ENCODE assay signal across 9 cellular contexts in the genomic region with DNA sequence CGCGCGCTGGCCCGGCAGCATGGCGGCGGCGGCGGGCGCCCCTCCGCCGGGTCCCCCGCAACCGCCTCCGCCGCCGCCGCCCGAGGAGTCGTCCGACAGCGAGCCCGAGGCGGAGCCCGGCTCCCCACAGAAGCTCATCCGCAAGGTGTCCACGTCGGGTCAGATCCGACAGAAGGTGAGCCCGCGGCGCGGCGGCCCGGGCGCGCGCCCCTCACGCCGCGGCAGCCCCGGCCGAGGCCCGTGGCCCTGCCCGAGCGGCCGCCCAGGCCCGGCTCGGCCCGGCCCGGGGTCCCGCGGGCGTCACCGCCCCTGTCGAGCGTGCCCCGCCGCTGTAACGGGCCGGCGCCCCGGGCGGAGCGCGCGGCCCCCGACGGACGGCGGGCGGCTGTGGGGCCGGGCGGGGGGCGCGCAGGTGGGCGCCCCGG. TPM values are rescaled to one million over a fixed set of nuclear protein-coding genes. Genes with fewer than 3 reads are reported as not detected.
DNase-seq lines count a peak whose midpoint lies in the region; ATAC-seq and TF ChIP-seq lines count a peak whose summit lies in the region.
"Had no signal": no experiment of that assay in that cellular context is flagged by ENCODE, and none has a peak within 500 bp of the region (broad histone marks: within the 10 kb centered on the region; RNA-seq: fewer than 3 reads in every experiment).

No MANE protein-coding gene starts in this region.

- H3K27me3 ChIP-seq in body of pancreas (no peaks in the 10 kb centered on the region), neural cell (ENCODE audit: insufficient read depth, low read depth, low read length) (peaks cover 3% of the 10 kb centered on the region)

- TF ChIP-seq EP300 in neural cell (conservative IDR thresholded peaks at IDR 0.05; ENCODE audit: poor library complexity, severe bottlenecking), result no peak

- H3K4me3 ChIP-seq in body of pancreas, result no peak overlapping the region
- peak overlapping the region; percentile 85 for H3K4me3 ChIP-seq in neural cell (ENCODE audit: low read length)

- H3K9me3 ChIP-seq in body of pancreas, result no peaks in the 10 kb centered on the region
- no peaks in the 10 kb centered on the region for H3K9me3 ChIP-seq in neural cell (ENCODE audit: low read length)

- H3K4me1 ChIP-seq in body of pancreas, result peaks cover 23% of the 10 kb centered on the region

- H3K9ac ChIP-seq in neural cell (ENCODE audit: low read length), result peak overlapping the region; percentile 47

- TF ChIP-seq CTCF in body of pancreas (IDR thresholded peaks at IDR 0.05) (no peak), neural cell (IDR thresholded peaks at IDR 0.05; ENCODE audit: poor library complexity, severe bottlenecking) (no peak)

- H3K4me2 ChIP-seq in neural cell (ENCODE audit: low read length), result no peak overlapping the region

- H3K36me3 ChIP-seq in body of pancreas (replicated peaks in 1 of 2; ENCODE audit: insufficient read depth in 1 of 2, low read depth in 2 of 2) (no peaks in the 10 kb centered on the region), neural cell (ENCODE audit: insufficient read depth, low read length) (no peaks in the 10 kb centered on the region)

- TF ChIP-seq RAD21 in neural cell (conservative IDR thresholded peaks at IDR 0.05), result no peak

- H3K27ac ChIP-seq in body of pancreas (no peak overlapping the region), neural cell (ENCODE audit: low read length) (no peak overlapping the region)

- TF ChIP-seq POLR2A in body of pancreas (IDR thresholded peaks at IDR 0.05), result no peak

- no peaks in the 10 kb centered on the region for H3F3A ChIP-seq in neural cell (ENCODE audit: insufficient read depth, low read length, poor library complexity, severe bottlenecking)

- DNase-seq in NCI-H1436 (lab: John Stamatoyannopoulos, UW) (peak; percentile 36), NCI-H1436 treated with DMSO at 0.1 percent for 48 hours (lab: John Stamatoyannopoulos, UW) (no peak), body of pancreas (no peak), T-helper 2 cell (no peak), SW480 (ENCODE audit: low spot score) (no peak)

- peaks cover 16% of the 10 kb centered on the region for H3K79me2 ChIP-seq in neural cell (replicated peaks; ENCODE audit: insufficient read depth, low read length)

- 2% methylated on average over 13 of the region's 77 CpGs; no CpG with 5 or more reads in 1 of the 2 donors for WGBS in body of pancreas, 2 donors

- ATAC-seq in HG03064 (IDR thresholded peaks at IDR 0.05; ENCODE audit: low read depth, unreplicated experiment) (peak; percentile 34), body of pancreas (peak; percentile 41), GM18517 (IDR thresholded peaks at IDR 0.05; ENCODE audit: unreplicated experiment) (no peak)

- H3K9me2 ChIP-seq in neural cell (ENCODE audit: insufficient read depth, low read length), result no peaks in the 10 kb centered on the region

- H2AFZ ChIP-seq in neural cell (ENCODE audit: low read depth, low read length), result no peak overlapping the region

- intact Hi-C loops in body of pancreas (cut with DNase I), result no loop called here

- no peaks in the 10 kb centered on the region for H4K20me1 ChIP-seq in neural cell (ENCODE audit: insufficient read depth)

TF ChIP-seq in neural cell, 6 proteins besides CTCF, POLR2A, EP300 and RAD21:
- TF ChIP-seq MXI1 (conservative IDR thresholded peaks at IDR 0.05; ENCODE audit: poor library complexity, severe bottlenecking) (peak; percentile 20), SMC3 (conservative IDR thresholded peaks at IDR 0.05; ENCODE audit: poor library complexity) (no peak), POLR2AphosphoS5 (IDR thresholded peaks at IDR 0.05) (no peak)
- TF ChIP-seq, protein P1, sequence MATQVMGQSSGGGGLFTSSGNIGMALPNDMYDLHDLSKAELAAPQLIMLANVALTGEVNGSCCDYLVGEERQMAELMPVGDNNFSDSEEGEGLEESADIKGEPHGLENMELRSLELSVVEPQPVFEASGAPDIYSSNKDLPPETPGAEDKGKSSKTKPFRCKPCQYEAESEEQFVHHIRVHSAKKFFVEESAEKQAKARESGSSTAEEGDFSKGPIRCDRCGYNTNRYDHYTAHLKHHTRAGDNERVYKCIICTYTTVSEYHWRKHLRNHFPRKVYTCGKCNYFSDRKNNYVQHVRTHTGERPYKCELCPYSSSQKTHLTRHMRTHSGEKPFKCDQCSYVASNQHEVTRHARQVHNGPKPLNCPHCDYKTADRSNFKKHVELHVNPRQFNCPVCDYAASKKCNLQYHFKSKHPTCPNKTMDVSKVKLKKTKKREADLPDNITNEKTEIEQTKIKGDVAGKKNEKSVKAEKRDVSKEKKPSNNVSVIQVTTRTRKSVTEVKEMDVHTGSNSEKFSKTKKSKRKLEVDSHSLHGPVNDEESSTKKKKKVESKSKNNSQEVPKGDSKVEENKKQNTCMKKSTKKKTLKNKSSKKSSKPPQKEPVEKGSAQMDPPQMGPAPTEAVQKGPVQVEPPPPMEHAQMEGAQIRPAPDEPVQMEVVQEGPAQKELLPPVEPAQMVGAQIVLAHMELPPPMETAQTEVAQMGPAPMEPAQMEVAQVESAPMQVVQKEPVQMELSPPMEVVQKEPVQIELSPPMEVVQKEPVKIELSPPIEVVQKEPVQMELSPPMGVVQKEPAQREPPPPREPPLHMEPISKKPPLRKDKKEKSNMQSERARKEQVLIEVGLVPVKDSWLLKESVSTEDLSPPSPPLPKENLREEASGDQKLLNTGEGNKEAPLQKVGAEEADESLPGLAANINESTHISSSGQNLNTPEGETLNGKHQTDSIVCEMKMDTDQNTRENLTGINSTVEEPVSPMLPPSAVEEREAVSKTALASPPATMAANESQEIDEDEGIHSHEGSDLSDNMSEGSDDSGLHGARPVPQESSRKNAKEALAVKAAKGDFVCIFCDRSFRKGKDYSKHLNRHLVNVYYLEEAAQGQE (IDR thresholded peaks at IDR 0.05; ENCODE audit: borderline replicate concordance), result no peak

RNA-seq across cellular contexts. Expression of gene DGKD, which starts 0.2 kb away (rescaled TPM):
- total RNA-seq in body of pancreas, result 10 to 100 TPM in 1 of 2 donors, 1 to 10 TPM in 1; 9.1 to 30.3 TPM
- polyA plus RNA-seq in neural cell, result 33.4 and 36.4 TPM in 2 replicates
- polyA minus RNA-seq in neural cell, result 59.0 and 64.3 TPM in 2 replicates

RNA-seq across cellular contexts. Expression of gene SAG, which starts 46.9 kb away (rescaled TPM):
- not detected for total RNA-seq in body of pancreas
- 1.1 TPM in 1 of 2 replicates, not detected in the other for polyA plus RNA-seq in neural cell
- not detected in 2 replicates for polyA minus RNA-seq in neural cell
- total RNA-seq: subcutaneous adipose tissue had no signal
